20 cellular contexts compared by ENCODE assay signal in the genomic region with DNA sequence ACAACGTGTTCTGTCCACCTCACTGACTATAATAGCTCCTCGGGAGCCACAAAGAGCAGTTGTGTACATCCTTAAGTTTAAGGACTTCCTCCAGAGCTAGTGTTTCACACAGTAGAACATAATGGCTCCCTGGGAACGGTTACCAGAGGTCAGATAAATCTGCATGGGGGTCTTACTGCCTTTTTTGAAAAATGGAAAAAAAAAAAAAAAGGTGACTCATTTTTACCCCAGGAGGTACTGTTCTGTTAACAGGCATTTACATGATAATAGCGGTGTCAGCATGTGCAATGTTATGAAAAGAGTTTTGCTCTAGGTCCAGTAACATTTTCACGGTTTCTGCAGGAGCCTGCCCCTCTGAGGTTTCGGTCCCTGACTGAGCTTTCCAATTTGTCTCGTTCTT.
"Had no signal": no experiment of that assay in that cellular context is flagged by ENCODE, and none has a peak within 500 bp of the region (broad histone marks: within the 10 kb centered on the region; RNA-seq: fewer than 3 reads in every experiment).

No MANE protein-coding gene starts in this region.

- ATAC-seq: activated CD8-positive, alpha-beta memory T cell treated with anti-CD3 and anti-CD28 coated beads, Interleukin-2, amount 10 ng/mL, durations not matched to agents 7 days and 5 days; esophagus mucosa; gastrocnemius medialis; heart left ventricle; left lobe of liver; psoas muscle; right cardiac atrium; stimulated activated naive CD8-positive, alpha-beta T cell treated with anti-CD3 and anti-CD28 coated beads, Interleukin-15, Interleukin-2, amounts not matched to agents 100 U/mL and 50 U/mL, for 24 hours; T-cell had no signal

- H3K9me3 ChIP-seq: gastrocnemius medialis, heart left ventricle, ovary, psoas muscle, tibial artery had no signal

- H3K4me1 ChIP-seq: gastrocnemius medialis, heart left ventricle, psoas muscle had no signal

- H3K27ac ChIP-seq: brain microvascular endothelial cell, coronary artery, gastrocnemius medialis, heart left ventricle, ovary, psoas muscle, tibial artery had no signal

- H3K4me3 ChIP-seq: coronary artery, gastrocnemius medialis, heart left ventricle, lung, ovary, psoas muscle, tibial artery had no signal

- DNase-seq: activated B cell treated with CpG ODN at 0.5 μM for 24 hours; activated CD4-positive, alpha-beta memory T cell treated with anti-CD3 and anti-CD28 coated beads, Interleukin-2, amount 10 ng/mL, durations not matched to agents 7 days and 5 days; activated CD4-positive, alpha-beta T cell treated with anti-CD3 and anti-CD28 coated beads for 48 hours; activated CD8-positive, alpha-beta memory T cell treated with anti-CD3 and anti-CD28 coated beads, Interleukin-2, amount 10 ng/mL, durations not matched to agents 7 days and 5 days; brain microvascular endothelial cell; effector CD4-positive, alpha-beta T cell; gastrocnemius medialis; heart left ventricle; ovary; psoas muscle; right cardiac atrium; stimulated activated naive CD8-positive, alpha-beta T cell treated with anti-CD3 and anti-CD28 coated beads, Interleukin-15, Interleukin-2, amounts not matched to agents 100 U/mL and 50 U/mL, for 24 hours; substantia nigra; T-cell; tibial artery had no signal

- H3K27me3 ChIP-seq: brain microvascular endothelial cell, gastrocnemius medialis, heart left ventricle, ovary, tibial artery had no signal

- FAIRE-seq: keratinocyte had no signal

- H3K36me3 ChIP-seq: brain microvascular endothelial cell, gastrocnemius medialis, heart left ventricle, ovary, tibial artery had no signal
